In the genomic region with DNA sequence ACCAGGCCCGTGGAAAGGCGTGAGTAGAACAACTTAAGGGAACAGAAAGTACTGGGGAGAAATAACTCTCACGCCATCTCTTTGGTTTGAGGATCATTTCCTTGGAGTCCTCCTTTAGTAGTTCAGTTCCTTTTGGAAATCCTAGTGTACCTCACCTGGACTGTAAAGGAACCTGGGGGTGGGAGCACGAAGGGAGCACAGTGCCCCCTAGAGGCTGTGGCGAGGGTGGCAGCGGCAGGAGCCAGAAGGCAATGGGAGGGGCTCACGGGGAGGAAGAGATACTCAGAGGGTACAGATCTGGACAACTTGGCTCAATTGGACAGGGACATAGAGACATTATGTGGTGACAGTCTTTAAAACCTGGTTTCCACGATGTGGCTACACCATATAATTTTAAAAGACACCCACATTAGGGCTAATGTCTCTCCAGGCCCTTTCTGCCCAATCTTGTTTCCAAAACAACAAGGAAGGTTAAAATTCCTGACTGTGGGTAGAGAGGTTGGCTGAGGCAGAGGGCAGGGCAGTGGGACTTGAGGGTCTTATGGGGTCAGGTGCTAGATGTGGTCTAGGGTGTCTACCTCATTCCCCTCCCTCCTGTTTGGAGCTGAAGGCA, we compare ENCODE assay signal across 8 cellular contexts.
DNase-seq lines count a peak whose midpoint lies in the region; ATAC-seq, FAIRE-seq and TF ChIP-seq lines count a peak whose summit lies in the region.

No MANE protein-coding gene starts in this region.

- no peak overlapping the region for H3K27ac ChIP-seq in HepG2 (ENCODE audit: extremely low read length, insufficient read depth, low read length)

- H3K4me3 Mint-ChIP-seq in MCF 10A (ENCODE audit: unreplicated experiment), result no peak overlapping the region

- H3K27me3 ChIP-seq in HepG2 (ENCODE audit: control insufficient read depth in 1 of 2, insufficient read depth in 2 of 2, low read length in 2 of 2), result no peaks in the 10 kb centered on the region; a peak in 1 of 5 replicates

- H3K27ac Mint-ChIP-seq in MCF 10A (ENCODE audit: low read depth, unreplicated experiment), result no peak overlapping the region

- whole genome bisulfite sequencing in HepG2 (ENCODE audit: low lambda C conversion rate), result 27% methylated on average over 8 of the region's 8 CpGs

- H3K4me1 Mint-ChIP-seq in MCF 10A (ENCODE audit: insufficient read depth, unreplicated experiment), result peaks cover 9% of the 10 kb centered on the region

- H3K9me3 ChIP-seq in HepG2 (ENCODE audit: low read length), result no peaks in the 10 kb centered on the region

- TF ChIP-seq CTCF in MCF 10A (IDR thresholded peaks at IDR 0.05; ENCODE audit: unreplicated experiment), result peak; percentile 84
- peak; percentile 82 for TF ChIP-seq CTCF in HepG2 (CRISPR knock-in tag; IDR thresholded peaks at IDR 0.05)

- H3K4me2 ChIP-seq in HepG2 (ENCODE audit: low read depth, low read length), result no peak overlapping the region

- H3K79me2 ChIP-seq in HepG2 (ENCODE audit: insufficient read depth, low read length), result no peaks in the 10 kb centered on the region

- no peaks in the 10 kb centered on the region for H3K27me3 Mint-ChIP-seq in MCF 10A (ENCODE audit: insufficient read depth, unreplicated experiment)

- CTCF ChIA-PET in MCF 10A (lab: Yijun Ruan, JAX) (interaction anchor here (0.6 to 7.9 kb wide), 14 partner anchors 12 to 521 kb away, joined by 3 to 63 read pairs (median 4); no protein-coding TSS in a partner anchor), HepG2 (lab: Yijun Ruan, JAX; ENCODE audit: low intra/inter-chr PET ratio, low total read pairs) (interaction anchor here (1.2 kb wide), 1 partner anchor 230 kb away, joined by 3 read pairs; no protein-coding TSS in a partner anchor)

- BruUV-seq in MCF 10A (replicated peaks; lab: Mats Ljungman, UMichigan) (no TSS peak), HepG2 (replicated peaks; lab: Mats Ljungman, UMichigan) (no TSS peak)

- H2AFZ ChIP-seq in HepG2 (ENCODE audit: low read length), result no peak overlapping the region

- H3K36me3 ChIP-seq in HepG2 (replicated peaks in 1 of 2; ENCODE audit: control insufficient read depth in 1 of 2, insufficient read depth in 2 of 2, low read length in 2 of 2), result no peaks in the 10 kb centered on the region

- H3K4me3 ChIP-seq in HepG2 (replicated peaks in 1 of 3; ENCODE audit: insufficient read depth in 1 of 3, low read depth in 2 of 3, low read length in 3 of 3), result no peak overlapping the region

- ATAC-seq in HepG2 (peak; percentile 88), HG03520 (IDR thresholded peaks at IDR 0.05; ENCODE audit: unreplicated experiment) (no peak)

- in situ Hi-C loops in HepG2 (cut with HindIII; ENCODE audit: extremely low pct_ligation_motif_present, low pct_unique_long_range_greater_than_20kb), result loop anchor here (10.0 kb wide), 1 partner anchor 241 kb away; no protein-coding TSS in a partner anchor

- no peak overlapping the region for H3K9ac ChIP-seq in HepG2 (ENCODE audit: insufficient read depth, low read depth, low read length)

- no peaks in the 10 kb centered on the region for H4K20me1 ChIP-seq in HepG2 (ENCODE audit: insufficient read depth, low read length)

- FAIRE-seq in GM18507 (lab: Jason Lieb, UNC) (peak; percentile 87), HepG2 (lab: Jason Lieb, UNC) (no peak)

- no peak for TF ChIP-seq EP300 in Ishikawa (IDR thresholded peaks at IDR 0.05; ENCODE audit: borderline replicate concordance)
- no peak for TF ChIP-seq EP300 in HepG2 (IDR thresholded peaks at IDR 0.05; ENCODE audit: low read depth in 2 of 2, low read length in 2 of 2)
- TF ChIP-seq EP300 in HepG2 (CRISPR knock-in tag; IDR thresholded peaks at IDR 0.05; ENCODE audit: borderline replicate concordance), result no peak

- no peaks in the 10 kb centered on the region for H3K36me3 Mint-ChIP-seq in MCF 10A (ENCODE audit: insufficient read depth, unreplicated experiment)

- peak; percentile 62 for DNase-seq in AG08396 (ENCODE audit: low spot score)
- peak; percentile 71 for DNase-seq in GM18507 (ENCODE audit: extremely low spot score, insufficient read length, low read depth)
- peak; percentile 22 for DNase-seq in T-helper 22 cell (ENCODE audit: low read depth)
- DNase-seq in MCF 10A (ENCODE audit: unreplicated experiment), result peak; percentile 62
- DNase-seq in HepG2 (ENCODE audit: low spot score), result no peak
- DNase-seq in stimulated activated CD8-positive, alpha-beta memory T cell treated with anti-CD3 and anti-CD28 coated beads, Interleukin-7, amount 100 ng/mL, for 24 hours (ENCODE audit: low read depth), result peak; percentile 32

- TF ChIP-seq POLR2A in HepG2 (IDR thresholded peaks at IDR 0.05; ENCODE audit: insufficient read depth in 1 of 2, low read depth in 2 of 2, low read length in 2 of 2), result no peak

- intact Hi-C loops in MCF 10A (cut with micrococcal nuclease), result loop anchor here (1.0 to 10.0 kb wide), 3 partner anchors 238 to 474 kb away; no protein-coding TSS in a partner anchor
- intact Hi-C loops in HepG2 (cut with micrococcal nuclease; ENCODE audit: unreplicated experiment), result loop anchor here (2.0 kb wide), 1 partner anchor 229 kb away; no protein-coding TSS in a partner anchor

- H3K9me3 Mint-ChIP-seq in MCF 10A (ENCODE audit: unreplicated experiment), result no peaks in the 10 kb centered on the region

- H3K4me1 ChIP-seq in HepG2 (ENCODE audit: insufficient read depth, low read length), result no peaks in the 10 kb centered on the region

- POLR2A ChIA-PET in MCF 10A (lab: Yijun Ruan, JAX), result interaction anchor here (0.6 kb wide), 1 partner anchor 13 kb away, joined by 3 read pairs; no protein-coding TSS in a partner anchor
- POLR2A ChIA-PET in HepG2 (lab: Yijun Ruan, JAX), result no interaction called here

- TF ChIP-seq RAD21 in Ishikawa (IDR thresholded peaks at IDR 0.05; ENCODE audit: low read depth), result peak; percentile 98
- TF ChIP-seq RAD21 in HepG2 (CRISPR knock-in tag; IDR thresholded peaks at IDR 0.05), result peak; percentile 21; the same call in 1 of the 2 replicates

TF ChIP-seq in Ishikawa, 13 proteins besides CTCF, POLR2A, EP300 and RAD21:
- TF ChIP-seq TEAD4 (IDR thresholded peaks at IDR 0.05), result no peak
- TF ChIP-seq YY1 (IDR thresholded peaks at IDR 0.05; ENCODE audit: low read depth), result no peak
- TF ChIP-seq, protein P1, sequence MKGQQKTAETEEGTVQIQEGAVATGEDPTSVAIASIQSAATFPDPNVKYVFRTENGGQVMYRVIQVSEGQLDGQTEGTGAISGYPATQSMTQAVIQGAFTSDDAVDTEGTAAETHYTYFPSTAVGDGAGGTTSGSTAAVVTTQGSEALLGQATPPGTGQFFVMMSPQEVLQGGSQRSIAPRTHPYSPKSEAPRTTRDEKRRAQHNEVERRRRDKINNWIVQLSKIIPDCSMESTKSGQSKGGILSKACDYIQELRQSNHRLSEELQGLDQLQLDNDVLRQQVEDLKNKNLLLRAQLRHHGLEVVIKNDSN (IDR thresholded peaks at IDR 0.05), result no peak
- TF ChIP-seq NFIC (IDR thresholded peaks at IDR 0.05), result no peak
- TF ChIP-seq ZBTB7A (IDR thresholded peaks at IDR 0.05; ENCODE audit: low read depth), result no peak
- TF ChIP-seq TAF1 (IDR thresholded peaks at IDR 0.05; ENCODE audit: low read depth), result no peak
- no peak for TF ChIP-seq EGR1 (IDR thresholded peaks at IDR 0.05)

TF ChIP-seq in HepG2, 621 proteins besides CTCF, POLR2A, EP300 and RAD21 (continues in another document):
- TF ChIP-seq GABPB1 (CRISPR knock-in tag; IDR thresholded peaks at IDR 0.05), result no peak
- no peak for TF ChIP-seq ZNF737 (CRISPR knock-in tag; IDR thresholded peaks at IDR 0.05; ENCODE audit: borderline replicate concordance)
